8 cellular contexts compared by ENCODE assay signal in genomic region chr13:29593605-29594297, GRCh38. TPM values are rescaled to one million over a fixed set of nuclear protein-coding genes. Genes with fewer than 3 reads are reported as not detected.
DNase-seq lines count a peak whose midpoint lies in the region; ATAC-seq and TF ChIP-seq lines count a peak whose summit lies in the region.

No MANE protein-coding gene starts in this region.

- TF ChIP-seq POLR2A in uterus (IDR thresholded peaks at IDR 0.05), result no peak

- WGBS in heart right ventricle, 2 donors, result 75 to 77% methylated on average over 8 of the region's 8 CpGs

- no peak for DNase-seq in heart right ventricle
- DNase-seq in cardiac septum (ENCODE audit: low spot score), result no peak
- DNase-seq in uterus, result no peak
- no peak for DNase-seq in DMS153 treated with DMSO at 0.1 percent for 48 hours (lab: John Stamatoyannopoulos, UW; ENCODE audit: unreplicated experiment)
- DNase-seq in retina, result no peak
- DNase-seq in DMS53 (lab: John Stamatoyannopoulos, UW), result no peak

- H3K27ac Mint-ChIP-seq in activated naive CD8-positive, alpha-beta T cell, result peak overlapping the region; percentile 97

- H3K4me1 Mint-ChIP-seq in activated naive CD8-positive, alpha-beta T cell (ENCODE audit: low read depth), result peaks cover 50% of the 10 kb centered on the region

- H3K4me1 ChIP-seq in heart right ventricle (peaks cover 3 to 34% (median 13%) of the 10 kb centered on the region in 9 donors), iPS-18a (ENCODE audit: control insufficient read depth, low read depth, low read length) (peaks cover 36% of the 10 kb centered on the region), uterus (no peaks in the 10 kb centered on the region)

- no peak for TF ChIP-seq CTCF in heart right ventricle (IDR thresholded peaks at IDR 0.05)
- TF ChIP-seq CTCF in uterus (IDR thresholded peaks at IDR 0.05), result no peak

- H3K27ac ChIP-seq in heart right ventricle (peak overlapping the region in 5 of 10 donors; percentile 82 to 90 (median 83)), iPS-18a (ENCODE audit: low read length) (no peak overlapping the region), uterus (peak overlapping the region; percentile 89 to 98)

- peak overlapping the region; percentile 93 for H3K4me3 Mint-ChIP-seq in activated naive CD8-positive, alpha-beta T cell

- no peaks in the 10 kb centered on the region for H3K9me3 Mint-ChIP-seq in activated naive CD8-positive, alpha-beta T cell (ENCODE audit: low read depth)

- ATAC-seq in heart right ventricle, result no peak

- H3K36me3 ChIP-seq in heart right ventricle (no peaks in the 10 kb centered on the region), iPS-18a (ENCODE audit: control insufficient read depth, low read depth, low read length) (no peaks in the 10 kb centered on the region), uterus (no peaks in the 10 kb centered on the region)

- intact Hi-C loops in heart right ventricle (cut with DNase I) (loop anchor here in 1 of 10 donors (10.0 kb wide), 1 partner anchor 111 kb away; no protein-coding TSS in a partner anchor), cardiac septum (cut with DNase I) (loop anchor here (1.0 kb wide), 1 partner anchor 83 kb away; no protein-coding TSS in a partner anchor), uterus (cut with DNase I; ENCODE audit: low total_unique reads) (loop anchor here (5.0 to 10.0 kb wide), 2 partner anchors 521 to 829 kb away; partner anchors contain the start of gene UBE2L5)

- peaks cover 4% of the 10 kb centered on the region for H3K36me3 Mint-ChIP-seq in activated naive CD8-positive, alpha-beta T cell

- H3K9ac ChIP-seq in iPS-18a (ENCODE audit: low read length), result peak overlapping the region; percentile 92

- H3K4me3 ChIP-seq in heart right ventricle (peak overlapping the region in 8 of 10 donors; percentile 63 to 91 (median 82)), iPS-18a (ENCODE audit: low read length) (peak overlapping the region; percentile 85), uterus (peak overlapping the region in 1 of 2 donors; percentile 98)

- H3K27me3 ChIP-seq in heart right ventricle, result peaks cover 0 to 11% (median 0%) of the 10 kb centered on the region in 7 donors
- H3K27me3 ChIP-seq in iPS-18a (ENCODE audit: control insufficient read depth, insufficient read depth, low read length), result peaks cover 9% of the 10 kb centered on the region
- H3K27me3 ChIP-seq in uterus, result no peaks in the 10 kb centered on the region

- H3K27me3 Mint-ChIP-seq in activated naive CD8-positive, alpha-beta T cell, result no peaks in the 10 kb centered on the region

- H3K9me3 ChIP-seq in heart right ventricle (no peaks in the 10 kb centered on the region), iPS-18a (ENCODE audit: control insufficient read depth, low read depth, low read length) (no peaks in the 10 kb centered on the region), uterus (no peaks in the 10 kb centered on the region)

RNA-seq across cellular contexts. Expression of gene SLC7A1, which starts 1.7 kb away (rescaled TPM):
- 10 to 100 TPM; 11.4 to 29.2 (median 17.4) TPM for total RNA-seq in heart right ventricle
- 10 to 100 TPM in 1 of 2 donors, 1 to 10 TPM in 1; 3.8 to 18.7 TPM for polyA plus RNA-seq in heart right ventricle
- total RNA-seq in cardiac septum, result 30.7 TPM
- 10 to 100 TPM in 2 of 4 donors, 1 to 10 TPM in 2; 4.1 to 39.0 (median 10.8) TPM for total RNA-seq in uterus
